18 cellular contexts compared by ENCODE assay signal in the genomic region with DNA sequence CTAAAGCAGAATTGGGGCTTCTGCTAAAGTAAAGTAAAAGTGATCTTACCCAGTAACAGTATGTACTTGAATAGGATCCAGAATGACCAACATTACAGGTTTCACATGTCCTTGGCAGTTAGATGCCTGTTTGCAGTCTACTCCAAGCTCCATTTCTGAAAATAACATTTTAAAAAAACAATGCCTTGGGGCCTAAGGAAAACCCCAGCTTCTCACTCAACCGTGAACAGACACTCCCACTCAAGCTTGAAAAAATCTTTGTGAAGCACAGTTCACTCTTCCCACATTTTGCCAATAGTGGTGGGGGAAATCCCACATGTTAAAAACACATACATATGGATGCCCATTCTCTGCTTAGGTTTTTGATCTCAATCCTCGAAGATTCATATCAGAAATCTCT.
A peak's percentile ranks its signal among the peaks of the same experiment; 100 is the strongest.
DNase-seq lines count a peak whose midpoint lies in the region; ATAC-seq and TF ChIP-seq lines count a peak whose summit lies in the region.
"Had no signal": no experiment of that assay in that cellular context is flagged by ENCODE, and none has a peak within 500 bp of the region (broad histone marks: within the 10 kb centered on the region; RNA-seq: fewer than 3 reads in every experiment).

No MANE protein-coding gene starts in this region.

- peak; percentile 46 for ATAC-seq in HG03432 (IDR thresholded peaks at IDR 0.05; ENCODE audit: unreplicated experiment)

- H3K36me3 ChIP-seq in CD4-positive, alpha-beta memory T cell (ENCODE audit: insufficient read depth, low read length) = no peaks in the 10 kb centered on the region
- H3K36me3 ChIP-seq: Peyer's patch, vagina had no signal

- intact Hi-C loops in CD4-positive, alpha-beta memory T cell (cut with micrococcal nuclease) = no loop called here

- H3K4me3 Mint-ChIP-seq in nephron progenitor cell = peak overlapping the region; percentile 4
- H3K4me3 Mint-ChIP-seq in CD4-positive, alpha-beta memory T cell = no peak overlapping the region
- H3K4me3 Mint-ChIP-seq: activated T-cell treated with anti-CD3 and anti-CD28 coated beads, Interleukin-2, amount 50 U/mL, for 72 hours; CD14-positive monocyte; mesothelial cell of epicardium had no signal

- POLR2A ChIA-PET in CD4-positive, alpha-beta memory T cell (lab: Charles Lee; ENCODE audit: partially characterized antibody) = no interaction called here

- no peaks in the 10 kb centered on the region for H3K9me3 Mint-ChIP-seq in nephron progenitor cell
- peaks cover 0 to 2% (median 0%) of the 10 kb centered on the region in 8 donors for H3K9me3 Mint-ChIP-seq in CD4-positive, alpha-beta memory T cell
- H3K9me3 Mint-ChIP-seq: activated T-cell treated with anti-CD3 and anti-CD28 coated beads, Interleukin-2, amount 50 U/mL, for 72 hours had no signal

- no peaks in the 10 kb centered on the region for H3K27me3 ChIP-seq in CD4-positive, alpha-beta memory T cell (ENCODE audit: insufficient read depth, low read length)
- H3K27me3 ChIP-seq: Peyer's patch, vagina had no signal

- peak overlapping the region; percentile 72 for H3K27ac Mint-ChIP-seq in nephron progenitor cell
- no peak overlapping the region for H3K27ac Mint-ChIP-seq in CD4-positive, alpha-beta memory T cell
- H3K27ac Mint-ChIP-seq: activated T-cell treated with anti-CD3 and anti-CD28 coated beads, Interleukin-2, amount 50 U/mL, for 72 hours; CD14-positive monocyte; mesothelial cell of epicardium had no signal

- DNase-seq in DMS79 treated with DMSO at 0.1 percent for 48 hours (lab: John Stamatoyannopoulos, UW) = peak; percentile 27
- peak; percentile 55 for DNase-seq in epithelial cell of esophagus (ENCODE audit: low read depth)
- no peak for DNase-seq in nephron progenitor cell
- no peak for DNase-seq in HCEC 1CT
- no peak for DNase-seq in CD4-positive, alpha-beta memory T cell
- no peak for DNase-seq in NOMO-1 treated with dmso at 0.1 percent for 144 hours (lab: John Stamatoyannopoulos, UW; ENCODE audit: unreplicated experiment)
- DNase-seq in mucosa of gallbladder (ENCODE audit: low spot score) = no peak
- DNase-seq: activated T-cell treated with anti-CD3 and anti-CD28 coated beads, Interleukin-2, amount 50 U/mL, for 72 hours; GOT3; head of caudate nucleus; NCI-H2171; Peyer's patch; psoas muscle had no signal

- H3K9me3 ChIP-seq in CD4-positive, alpha-beta memory T cell (ENCODE audit: control insufficient read depth in 1 of 2, low read length in 2 of 2) = no peaks in the 10 kb centered on the region
- H3K9me3 ChIP-seq: Peyer's patch, psoas muscle, vagina had no signal

- H3K27ac ChIP-seq in CD4-positive, alpha-beta memory T cell (ENCODE audit: low read depth, low read length) = no peak overlapping the region
- H3K27ac ChIP-seq: KMS-11, Peyer's patch, psoas muscle had no signal

- H3K4me3 ChIP-seq in epithelial cell of esophagus (ENCODE audit: low read length) = no peak overlapping the region
- no peak overlapping the region for H3K4me3 ChIP-seq in CD4-positive, alpha-beta memory T cell (ENCODE audit: low read length in 2 of 2)
- H3K4me3 ChIP-seq: Peyer's patch, psoas muscle, vagina had no signal

- TF ChIP-seq CTCF in epithelial cell of esophagus (IDR thresholded peaks at IDR 0.05; ENCODE audit: insufficient read depth, low read depth, low read length, missing control alignments) = no peak
- no peak for TF ChIP-seq CTCF in nephron progenitor cell (IDR thresholded peaks at IDR 0.05)

- CTCF ChIA-PET in CD4-positive, alpha-beta memory T cell (lab: Charles Lee; ENCODE audit: partially characterized antibody) = no interaction called here

- peaks cover 16% of the 10 kb centered on the region for H3K4me1 Mint-ChIP-seq in nephron progenitor cell
- H3K4me1 Mint-ChIP-seq in CD4-positive, alpha-beta memory T cell = no peaks in the 10 kb centered on the region
- H3K4me1 Mint-ChIP-seq: CD14-positive monocyte had no signal

- peaks cover 35% of the 10 kb centered on the region for H3K36me3 Mint-ChIP-seq in nephron progenitor cell (ENCODE audit: low read depth)
- no peaks in the 10 kb centered on the region for H3K36me3 Mint-ChIP-seq in CD4-positive, alpha-beta memory T cell
- H3K36me3 Mint-ChIP-seq: CD14-positive monocyte had no signal

- no peaks in the 10 kb centered on the region for H3K4me1 ChIP-seq in CD4-positive, alpha-beta memory T cell (ENCODE audit: insufficient read depth, low read length)
- H3K4me1 ChIP-seq: Peyer's patch had no signal

- no peaks in the 10 kb centered on the region for H3K27me3 Mint-ChIP-seq in nephron progenitor cell (ENCODE audit: low read depth, poor library complexity)
- H3K27me3 Mint-ChIP-seq in CD4-positive, alpha-beta memory T cell = peaks cover 3 to 4% of the 10 kb centered on the region in 2 donors

Comparison
In these comparisons a context has a peak if more than half of its experiments do, and no peak if none do; other contexts are left out.
1. DNase-seq: peak in DMS79 treated with DMSO at 0.1 percent for 48 hours (single experiment) and epithelial cell of esophagus (single experiment); none in nephron progenitor cell (single experiment), HCEC 1CT (single experiment), CD4-positive, alpha-beta memory T cell (0 of 5), NOMO-1 treated with dmso at 0.1 percent for 144 hours (single experiment) and mucosa of gallbladder (single experiment).